In genomic region chr11:66090288-66090687, GRCh38 we compare ENCODE assay signal across 19 cellular contexts. TPM values are rescaled to one million over a fixed set of nuclear protein-coding genes. Genes with fewer than 3 reads are reported as not detected.
DNase-seq lines count a peak whose midpoint lies in the region; ATAC-seq and TF ChIP-seq lines count a peak whose summit lies in the region.
"Had no signal": no experiment of that assay in that cellular context is flagged by ENCODE, and none has a peak within 500 bp of the region (broad histone marks: within the 10 kb centered on the region; RNA-seq: fewer than 3 reads in every experiment).

No MANE protein-coding gene starts in this region.

- H3K36me3 ChIP-seq in trophoblast cell (ENCODE audit: control insufficient read depth in 1 of 2, insufficient read depth in 2 of 2, low read length in 2 of 2) = peaks cover 0 to 3% of the 10 kb centered on the region in 2 experiments

- H3K79me2 ChIP-seq in trophoblast cell (ENCODE audit: control insufficient read depth, insufficient read depth, low read length, poor library complexity) = no peaks in the 10 kb centered on the region

- peak overlapping the region; percentile 65 for H3K27ac Mint-ChIP-seq in activated naive CD4-positive, alpha-beta T cell treated with anti-CD3 and anti-CD28 coated beads, Interleukin-2, amount 50 U/mL, for 24 hours
- H3K27ac Mint-ChIP-seq in activated naive CD4-positive, alpha-beta T cell treated with anti-CD3 and anti-CD28 coated beads, Interleukin-2, amount 10 ng/mL, durations not matched to agents 7 days and 5 days = no peak overlapping the region
- peak overlapping the region; percentile 33 for H3K27ac Mint-ChIP-seq in CD4-positive, alpha-beta T cell
- peak overlapping the region; percentile 85 for H3K27ac Mint-ChIP-seq in central memory CD8-positive, alpha-beta T cell (ENCODE audit: low read depth)
- H3K27ac Mint-ChIP-seq: GM23338 had no signal

- intact Hi-C loops in CD4-positive, alpha-beta T cell (cut with DNase I, micrococcal nuclease) = no loop called here

- H3K4me3 ChIP-seq in trophoblast cell (ENCODE audit: low read depth, low read length) = no peak overlapping the region
- H3K4me3 ChIP-seq: GM23338 had no signal

- no peak overlapping the region for H3K27ac ChIP-seq in CD4-positive, alpha-beta T cell (ENCODE audit: low read depth, low read length)
- no peak overlapping the region for H3K27ac ChIP-seq in trophoblast cell (ENCODE audit: low read depth, low read length)
- H3K27ac ChIP-seq: HL-60 had no signal

- no peak for DNase-seq in activated naive CD4-positive, alpha-beta T cell treated with anti-CD3 and anti-CD28 coated beads, Interleukin-2, amount 10 ng/mL, durations not matched to agents 7 days and 5 days
- no peak for DNase-seq in CD4-positive, alpha-beta T cell
- no peak for DNase-seq in central memory CD8-positive, alpha-beta T cell (ENCODE audit: low spot score in 2 of 2)
- DNase-seq in trophoblast cell (no peak), occipital lobe (lab: John Stamatoyannopoulos, UW) (no peak), NCI-H2227 (lab: John Stamatoyannopoulos, UW; ENCODE audit: unreplicated experiment) (no peak)
- DNase-seq: ACHN; C1 segment of cervical spinal cord; Caco-2; CD8-positive, alpha-beta memory T cell; DND-41; GDM1; H7; IMR-90 had no signal

- H3K18ac ChIP-seq in trophoblast cell (ENCODE audit: low read length) = no peak overlapping the region

- no peak overlapping the region for H3K4me3 Mint-ChIP-seq in activated naive CD4-positive, alpha-beta T cell treated with anti-CD3 and anti-CD28 coated beads, Interleukin-2, amount 50 U/mL, for 24 hours
- no peak overlapping the region for H3K4me3 Mint-ChIP-seq in activated naive CD4-positive, alpha-beta T cell treated with anti-CD3 and anti-CD28 coated beads, Interleukin-2, amount 10 ng/mL, durations not matched to agents 7 days and 5 days
- H3K4me3 Mint-ChIP-seq in CD4-positive, alpha-beta T cell = no peak overlapping the region
- H3K4me3 Mint-ChIP-seq in central memory CD8-positive, alpha-beta T cell = no peak overlapping the region
- H3K4me3 Mint-ChIP-seq: CD8-positive, alpha-beta memory T cell; GM23338 had no signal

- no peak overlapping the region for H4K91ac ChIP-seq in trophoblast cell (ENCODE audit: low read depth, low read length)

- TF ChIP-seq CTCF in CD4-positive, alpha-beta T cell (IDR thresholded peaks at IDR 0.05) = no peak

- H3K4me1 ChIP-seq in trophoblast cell (ENCODE audit: control insufficient read depth in 1 of 2, insufficient read depth in 2 of 2, low read length in 2 of 2) = no peaks in the 10 kb centered on the region
- H3K4me1 ChIP-seq: Caco-2 had no signal

- POLR2A ChIA-PET in CD4-positive, alpha-beta T cell (lab: Charles Lee) = no interaction called here

- no peak overlapping the region for H3K9ac ChIP-seq in trophoblast cell (ENCODE audit: low read length)

- H3K27me3 Mint-ChIP-seq in activated naive CD4-positive, alpha-beta T cell treated with anti-CD3 and anti-CD28 coated beads, Interleukin-2, amount 50 U/mL, for 24 hours = no peaks in the 10 kb centered on the region
- no peaks in the 10 kb centered on the region for H3K27me3 Mint-ChIP-seq in activated naive CD4-positive, alpha-beta T cell treated with anti-CD3 and anti-CD28 coated beads, Interleukin-2, amount 10 ng/mL, durations not matched to agents 7 days and 5 days
- no peaks in the 10 kb centered on the region for H3K27me3 Mint-ChIP-seq in CD4-positive, alpha-beta T cell
- no peaks in the 10 kb centered on the region for H3K27me3 Mint-ChIP-seq in central memory CD8-positive, alpha-beta T cell
- H3K27me3 Mint-ChIP-seq: CD8-positive, alpha-beta memory T cell had no signal

- H3K79me1 ChIP-seq in trophoblast cell (ENCODE audit: low read length) = no peaks in the 10 kb centered on the region

- no peak overlapping the region for H4K8ac ChIP-seq in trophoblast cell (ENCODE audit: low read depth, low read length)

- no peak overlapping the region for H2BK120ac ChIP-seq in trophoblast cell (ENCODE audit: insufficient read depth, low read length, poor library complexity)

- no peak overlapping the region for H4K12ac ChIP-seq in trophoblast cell (ENCODE audit: low read depth, low read length)

- H2BK5ac ChIP-seq in trophoblast cell (ENCODE audit: low read depth, low read length, poor library complexity) = no peak overlapping the region

- peaks cover 62% of the 10 kb centered on the region for H3K4me1 Mint-ChIP-seq in activated naive CD4-positive, alpha-beta T cell treated with anti-CD3 and anti-CD28 coated beads, Interleukin-2, amount 50 U/mL, for 24 hours
- H3K4me1 Mint-ChIP-seq in activated naive CD4-positive, alpha-beta T cell treated with anti-CD3 and anti-CD28 coated beads, Interleukin-2, amount 10 ng/mL, durations not matched to agents 7 days and 5 days = peaks cover 13% of the 10 kb centered on the region
- peaks cover 57% of the 10 kb centered on the region for H3K4me1 Mint-ChIP-seq in CD4-positive, alpha-beta T cell (ENCODE audit: low read depth)
- H3K4me1 Mint-ChIP-seq in central memory CD8-positive, alpha-beta T cell = peaks cover 21% of the 10 kb centered on the region
- H3K4me1 Mint-ChIP-seq: GM23338 had no signal

- H3K4ac ChIP-seq in trophoblast cell (ENCODE audit: low read depth, low read length) = peak overlapping the region; percentile 79

- ATAC-seq in CD4-positive, alpha-beta T cell (ENCODE audit: poor library complexity) = no peak
- no peak for ATAC-seq in central memory CD8-positive, alpha-beta T cell (replicated peaks; ENCODE audit: extremely low read depth, poor library complexity, severe bottlenecking)
- no peak for ATAC-seq in GM18867 (IDR thresholded peaks at IDR 0.05; ENCODE audit: unreplicated experiment)
- ATAC-seq: GM23338 had no signal

- no CpG with 5 or more reads among the region's 4 CpGs for WGBS in trophoblast cell (ENCODE audit: extremely low coverage, insufficient coverage, insufficient read length)

- H3K27me3 ChIP-seq in CD4-positive, alpha-beta T cell (ENCODE audit: control insufficient read depth, insufficient read depth, low read length) = no peaks in the 10 kb centered on the region
- H3K27me3 ChIP-seq in trophoblast cell (ENCODE audit: insufficient read depth, low read length) = no peaks in the 10 kb centered on the region

- no peak overlapping the region for H3K14ac ChIP-seq in trophoblast cell (ENCODE audit: low read length)

- H3K36me3 Mint-ChIP-seq in activated naive CD4-positive, alpha-beta T cell treated with anti-CD3 and anti-CD28 coated beads, Interleukin-2, amount 50 U/mL, for 24 hours = peaks cover 8% of the 10 kb centered on the region
- H3K36me3 Mint-ChIP-seq in activated naive CD4-positive, alpha-beta T cell treated with anti-CD3 and anti-CD28 coated beads, Interleukin-2, amount 10 ng/mL, durations not matched to agents 7 days and 5 days = peaks cover 29% of the 10 kb centered on the region
- peaks cover 43% of the 10 kb centered on the region for H3K36me3 Mint-ChIP-seq in CD4-positive, alpha-beta T cell (ENCODE audit: low read depth)
- peaks cover 5% of the 10 kb centered on the region for H3K36me3 Mint-ChIP-seq in central memory CD8-positive, alpha-beta T cell (ENCODE audit: insufficient read depth)

- CTCF ChIA-PET in activated naive CD4-positive, alpha-beta T cell treated with anti-CD3 and anti-CD28 coated beads, Interleukin-2, amount 10 ng/mL, durations not matched to agents 7 days and 5 days (lab: Charles Lee) = interaction anchor here (1.5 kb wide), 1 partner anchor 22 kb away, joined by 4 read pairs; no protein-coding TSS in a partner anchor
- CTCF ChIA-PET in CD4-positive, alpha-beta T cell (lab: Charles Lee) = interaction anchor here (0.7 to 1.5 kb wide), 2 partner anchors 25 to 43 kb away, joined by 3 to 7 read pairs; no protein-coding TSS in a partner anchor

- no peak overlapping the region for H3K4me2 ChIP-seq in trophoblast cell (ENCODE audit: low read length)
- H3K4me2 ChIP-seq: GM23338 had no signal

- no peak overlapping the region for H2AFZ ChIP-seq in trophoblast cell (ENCODE audit: insufficient read depth, low read length, poor library complexity)
- H2AFZ ChIP-seq: GM23338 had no signal

- H2AK5ac ChIP-seq in trophoblast cell (ENCODE audit: low read length) = no peak overlapping the region

- H3K9me3 Mint-ChIP-seq in activated naive CD4-positive, alpha-beta T cell treated with anti-CD3 and anti-CD28 coated beads, Interleukin-2, amount 50 U/mL, for 24 hours = no peaks in the 10 kb centered on the region
- peaks cover 2% of the 10 kb centered on the region for H3K9me3 Mint-ChIP-seq in activated naive CD4-positive, alpha-beta T cell treated with anti-CD3 and anti-CD28 coated beads, Interleukin-2, amount 10 ng/mL, durations not matched to agents 7 days and 5 days
- no peaks in the 10 kb centered on the region for H3K9me3 Mint-ChIP-seq in CD4-positive, alpha-beta T cell
- H3K9me3 Mint-ChIP-seq in central memory CD8-positive, alpha-beta T cell = no peaks in the 10 kb centered on the region
- H3K9me3 Mint-ChIP-seq: CD8-positive, alpha-beta memory T cell had no signal

- no peak overlapping the region for H2BK12ac ChIP-seq in trophoblast cell (ENCODE audit: low read length)

- H3K23ac ChIP-seq in trophoblast cell (ENCODE audit: low read length) = no peak overlapping the region

- H3K9me3 ChIP-seq in CD4-positive, alpha-beta T cell (ENCODE audit: control insufficient read depth, low read length) = no peaks in the 10 kb centered on the region
- no peaks in the 10 kb centered on the region for H3K9me3 ChIP-seq in trophoblast cell (ENCODE audit: insufficient read depth, low read depth, low read length)
- H3K9me3 ChIP-seq: Caco-2 had no signal

RNA-seq across cellular contexts. Expression of gene PACS1, which starts 20.2 kb away (rescaled TPM):
- total RNA-seq in CD4-positive, alpha-beta T cell = 100 to 1,000 TPM; 179 to 183 TPM
- 63.7 and 65.0 TPM in 2 replicates for polyA plus RNA-seq in trophoblast cell (2013)
- total RNA-seq in occipital lobe = 34.5 TPM

RNA-seq across cellular contexts. Expression of gene SF3B2, which starts 38.1 kb away (rescaled TPM):
- 100 to 1,000 TPM; 182 to 196 TPM for total RNA-seq in CD4-positive, alpha-beta T cell
- 157 and 158 TPM in 2 replicates for polyA plus RNA-seq in trophoblast cell (2013)
- 88.6 TPM for total RNA-seq in occipital lobe

RNA-seq across cellular contexts. Expression of gene GAL3ST3, which starts 41.3 kb away (rescaled TPM):
- not detected for total RNA-seq in CD4-positive, alpha-beta T cell
- polyA plus RNA-seq in trophoblast cell (2013) = 0.12 TPM in 2 replicates
- 14.0 TPM for total RNA-seq in occipital lobe
- total RNA-seq: A172; Caco-2; CD8-positive, alpha-beta memory T cell; IMR-90 had no signal
- polyA plus RNA-seq: CD8-positive, alpha-beta memory T cell had no signal

Comparison
In these comparisons a context has a peak if more than half of its experiments do, and no peak if none do; other contexts are left out.
1. RNA of gene GAL3ST3, which starts 41.3 kb away (total RNA-seq): 14.0 TPM in occipital lobe (single experiment); not detected in CD4-positive, alpha-beta T cell; every median in the first group is over 10 times any median in the second.